In the genomic region with DNA sequence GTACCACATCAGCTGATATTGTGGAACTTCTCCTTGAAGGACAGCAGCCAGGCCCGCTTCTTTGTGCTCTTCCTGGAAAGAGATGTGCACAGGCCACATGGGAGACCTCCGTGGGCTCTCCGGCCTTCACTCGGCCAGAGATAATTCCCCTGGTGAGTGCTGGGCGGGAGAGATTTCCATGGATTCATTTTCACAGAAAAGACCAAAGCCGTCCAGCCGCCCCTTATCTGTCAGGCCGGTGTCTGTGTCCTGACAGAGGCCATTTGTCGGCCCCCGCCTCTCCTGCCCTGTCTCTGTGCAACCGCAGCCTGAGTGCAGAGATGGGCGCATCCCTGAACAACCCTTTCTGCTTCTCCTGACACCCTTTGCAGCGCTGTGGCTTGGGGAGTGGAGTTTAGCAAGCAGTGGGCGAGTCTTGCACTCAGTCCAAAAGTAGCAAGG, we compare ENCODE assay signal across 2 cellular contexts.
TF ChIP-seq lines count a peak whose summit lies in the region.
"Not testable (repeated sequence)": the region's sequence is repeated elsewhere in the genome, so short reads cannot be mapped to it uniquely, and the experiment has no call there.

No MANE protein-coding gene starts in this region.

TF ChIP-seq in K562, 482 proteins besides CTCF, POLR2A, EP300 and RAD21 (continues in another document):
- peak; percentile 84 for TF ChIP-seq SOX6 (IDR thresholded peaks at IDR 0.05)
- TF ChIP-seq, protein P1, sequence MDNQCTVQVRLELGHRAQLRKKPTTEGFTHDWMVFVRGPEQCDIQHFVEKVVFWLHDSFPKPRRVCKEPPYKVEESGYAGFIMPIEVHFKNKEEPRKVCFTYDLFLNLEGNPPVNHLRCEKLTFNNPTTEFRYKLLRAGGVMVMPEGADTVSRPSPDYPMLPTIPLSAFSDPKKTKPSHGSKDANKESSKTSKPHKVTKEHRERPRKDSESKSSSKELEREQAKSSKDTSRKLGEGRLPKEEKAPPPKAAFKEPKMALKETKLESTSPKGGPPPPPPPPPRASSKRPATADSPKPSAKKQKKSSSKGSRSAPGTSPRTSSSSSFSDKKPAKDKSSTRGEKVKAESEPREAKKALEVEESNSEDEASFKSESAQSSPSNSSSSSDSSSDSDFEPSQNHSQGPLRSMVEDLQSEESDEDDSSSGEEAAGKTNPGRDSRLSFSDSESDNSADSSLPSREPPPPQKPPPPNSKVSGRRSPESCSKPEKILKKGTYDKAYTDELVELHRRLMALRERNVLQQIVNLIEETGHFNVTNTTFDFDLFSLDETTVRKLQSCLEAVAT (IDR thresholded peaks at IDR 0.05), result 0 out of 4 replicates have a peak, but pooled peaks of 1 of the 2 experiments have one; percentile 31
- peak; percentile 56; the same call in 1 of the 2 replicates for TF ChIP-seq TEAD4 (IDR thresholded peaks at IDR 0.05; ENCODE audit: low read length)
- not testable (repeated sequence) for TF ChIP-seq TEAD4 (CRISPR knock-in tag; IDR thresholded peaks at IDR 0.05; ENCODE audit: borderline replicate concordance); NR2C1 (IDR thresholded peaks at IDR 0.05); MYC (CRISPR knock-in tag; IDR thresholded peaks at IDR 0.05; ENCODE audit: borderline replicate concordance, low read depth)
- peak; percentile 57 for TF ChIP-seq L3MBTL2 (IDR thresholded peaks at IDR 0.05)
- TF ChIP-seq, protein P2, sequence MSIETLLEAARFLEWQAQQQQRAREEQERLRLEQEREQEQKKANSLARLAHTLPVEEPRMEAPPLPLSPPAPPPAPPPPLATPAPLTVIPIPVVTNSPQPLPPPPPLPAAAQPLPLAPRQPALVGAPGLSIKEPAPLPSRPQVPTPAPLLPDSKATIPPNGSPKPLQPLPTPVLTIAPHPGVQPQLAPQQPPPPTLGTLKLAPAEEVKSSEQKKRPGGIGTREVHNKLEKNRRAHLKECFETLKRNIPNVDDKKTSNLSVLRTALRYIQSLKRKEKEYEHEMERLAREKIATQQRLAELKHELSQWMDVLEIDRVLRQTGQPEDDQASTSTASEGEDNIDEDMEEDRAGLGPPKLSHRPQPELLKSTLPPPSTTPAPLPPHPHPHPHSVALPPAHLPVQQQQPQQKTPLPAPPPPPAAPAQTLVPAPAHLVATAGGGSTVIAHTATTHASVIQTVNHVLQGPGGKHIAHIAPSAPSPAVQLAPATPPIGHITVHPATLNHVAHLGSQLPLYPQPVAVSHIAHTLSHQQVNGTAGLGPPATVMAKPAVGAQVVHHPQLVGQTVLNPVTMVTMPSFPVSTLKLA (conservative IDR thresholded peaks at IDR 0.05), result peak in 1 of 2 experiments; percentile 66; a peak in 2 of 4 replicates
- peak; percentile 52 to 61; a peak in 3 of 4 replicates for TF ChIP-seq NRF1 (conservative IDR thresholded peaks at IDR 0.05 in 1 of 2, IDR thresholded peaks at IDR 0.05 in 1 of 2)
- 0 out of 2 replicates have a peak, but pooled peaks have one; percentile 56 for TF ChIP-seq ZBED1 (IDR thresholded peaks at IDR 0.05)
- peak; percentile 63 for TF ChIP-seq ATF7 (IDR thresholded peaks at IDR 0.05)
- TF ChIP-seq TBL1XR1 (IDR thresholded peaks at IDR 0.05; ENCODE audit: low read length in 2 of 2), result peak in 1 of 2 experiments; percentile 57; a peak in 2 of 4 replicates
- 0 out of 2 replicates have a peak, but pooled peaks have one; percentile 27 for TF ChIP-seq NR2C1 (tag; IDR thresholded peaks at IDR 0.05)
- peak; percentile 85 for TF ChIP-seq CBFA2T3 (IDR thresholded peaks at IDR 0.05)
- peak; percentile 59 for TF ChIP-seq HDAC3 (IDR thresholded peaks at IDR 0.05; ENCODE audit: borderline replicate concordance, partially characterized antibody)
- peak in 1 of 2 experiments; percentile 22; a peak in 1 of 4 replicates for TF ChIP-seq SRF (CRISPR knock-in tag; IDR thresholded peaks at IDR 0.05)
- peak; percentile 71 for TF ChIP-seq MYC (IDR thresholded peaks at IDR 0.05; ENCODE audit: low read depth, low read length)
- TF ChIP-seq STAT5A (IDR thresholded peaks at IDR 0.05; ENCODE audit: borderline replicate concordance, low read length), result peak; percentile 45; the same call in 1 of the 2 replicates
- peak; percentile 69 for TF ChIP-seq MTA2 (IDR thresholded peaks at IDR 0.05; ENCODE audit: low read depth)
- TF ChIP-seq TARDBP (IDR thresholded peaks at IDR 0.05), result 0 out of 2 replicates have a peak, but pooled peaks have one; percentile 57
- TF ChIP-seq, protein P3, sequence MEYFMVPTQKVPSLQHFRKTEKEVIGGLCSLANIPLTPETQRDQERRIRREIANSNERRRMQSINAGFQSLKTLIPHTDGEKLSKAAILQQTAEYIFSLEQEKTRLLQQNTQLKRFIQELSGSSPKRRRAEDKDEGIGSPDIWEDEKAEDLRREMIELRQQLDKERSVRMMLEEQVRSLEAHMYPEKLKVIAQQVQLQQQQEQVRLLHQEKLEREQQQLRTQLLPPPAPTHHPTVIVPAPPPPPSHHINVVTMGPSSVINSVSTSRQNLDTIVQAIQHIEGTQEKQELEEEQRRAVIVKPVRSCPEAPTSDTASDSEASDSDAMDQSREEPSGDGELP (CRISPR knock-in tag; IDR thresholded peaks at IDR 0.05; ENCODE audit: borderline replicate concordance), result peak; percentile 86; the same call in 1 of the 2 replicates
- peak; percentile 49; the same call in 1 of the 2 replicates for TF ChIP-seq MTA3 (IDR thresholded peaks at IDR 0.05; ENCODE audit: borderline replicate concordance)
- peak; percentile 82; the same call in 1 of the 2 replicates for TF ChIP-seq MECOM (CRISPR knock-in tag; IDR thresholded peaks at IDR 0.05)
- peak; percentile 70 for TF ChIP-seq RFX1 (IDR thresholded peaks at IDR 0.05)
- TF ChIP-seq HDAC1 (IDR thresholded peaks at IDR 0.05), result peak in 1 of 2 experiments; percentile 77; a peak in 2 of 4 replicates
- peak; percentile 98 for TF ChIP-seq SMAD4 (CRISPR knock-in tag; conservative IDR thresholded peaks at IDR 0.05)
- TF ChIP-seq NFIC (IDR thresholded peaks at IDR 0.05), result peak; percentile 66
- TF ChIP-seq ARID1B (IDR thresholded peaks at IDR 0.05), result peak; percentile 90
- TF ChIP-seq CXXC5 (CRISPR knock-in tag; IDR thresholded peaks at IDR 0.05), result peak; percentile 86
- TF ChIP-seq RCOR1 (IDR thresholded peaks at IDR 0.05; ENCODE audit: borderline replicate concordance in 1 of 2, low read depth in 2 of 2, low read length in 2 of 2), result peak; percentile 35 to 75; a peak in 3 of 4 replicates

TF ChIP-seq in HepG2, 621 proteins besides CTCF, POLR2A, EP300 and RAD21:
- TF ChIP-seq, protein P4, sequence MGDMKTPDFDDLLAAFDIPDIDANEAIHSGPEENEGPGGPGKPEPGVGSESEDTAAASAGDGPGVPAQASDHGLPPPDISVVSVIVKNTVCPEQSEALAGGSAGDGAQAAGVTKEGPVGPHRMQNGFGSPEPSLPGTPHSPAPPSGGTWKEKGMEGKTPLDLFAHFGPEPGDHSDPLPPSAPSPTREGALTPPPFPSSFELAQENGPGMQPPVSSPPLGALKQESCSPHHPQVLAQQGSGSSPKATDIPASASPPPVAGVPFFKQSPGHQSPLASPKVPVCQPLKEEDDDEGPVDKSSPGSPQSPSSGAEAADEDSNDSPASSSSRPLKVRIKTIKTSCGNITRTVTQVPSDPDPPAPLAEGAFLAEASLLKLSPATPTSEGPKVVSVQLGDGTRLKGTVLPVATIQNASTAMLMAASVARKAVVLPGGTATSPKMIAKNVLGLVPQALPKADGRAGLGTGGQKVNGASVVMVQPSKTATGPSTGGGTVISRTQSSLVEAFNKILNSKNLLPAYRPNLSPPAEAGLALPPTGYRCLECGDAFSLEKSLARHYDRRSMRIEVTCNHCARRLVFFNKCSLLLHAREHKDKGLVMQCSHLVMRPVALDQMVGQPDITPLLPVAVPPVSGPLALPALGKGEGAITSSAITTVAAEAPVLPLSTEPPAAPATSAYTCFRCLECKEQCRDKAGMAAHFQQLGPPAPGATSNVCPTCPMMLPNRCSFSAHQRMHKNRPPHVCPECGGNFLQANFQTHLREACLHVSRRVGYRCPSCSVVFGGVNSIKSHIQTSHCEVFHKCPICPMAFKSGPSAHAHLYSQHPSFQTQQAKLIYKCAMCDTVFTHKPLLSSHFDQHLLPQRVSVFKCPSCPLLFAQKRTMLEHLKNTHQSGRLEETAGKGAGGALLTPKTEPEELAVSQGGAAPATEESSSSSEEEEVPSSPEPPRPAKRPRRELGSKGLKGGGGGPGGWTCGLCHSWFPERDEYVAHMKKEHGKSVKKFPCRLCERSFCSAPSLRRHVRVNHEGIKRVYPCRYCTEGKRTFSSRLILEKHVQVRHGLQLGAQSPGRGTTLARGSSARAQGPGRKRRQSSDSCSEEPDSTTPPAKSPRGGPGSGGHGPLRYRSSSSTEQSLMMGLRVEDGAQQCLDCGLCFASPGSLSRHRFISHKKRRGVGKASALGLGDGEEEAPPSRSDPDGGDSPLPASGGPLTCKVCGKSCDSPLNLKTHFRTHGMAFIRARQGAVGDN (CRISPR knock-in tag; IDR thresholded peaks at IDR 0.05), result peak; percentile 40; the same call in 1 of the 2 replicates
- peak; percentile 32; the same call in 1 of the 2 replicates for TF ChIP-seq ZNF768 (CRISPR knock-in tag; IDR thresholded peaks at IDR 0.05)
- 0 out of 2 replicates have a peak, but pooled peaks have one; percentile 32 for TF ChIP-seq ZNF703 (CRISPR knock-in tag; IDR thresholded peaks at IDR 0.05; ENCODE audit: borderline replicate concordance)
- TF ChIP-seq BCL6 (CRISPR knock-in tag; IDR thresholded peaks at IDR 0.05), result 0 out of 2 replicates have a peak, but pooled peaks have one; percentile 36
- TF ChIP-seq ZFX (CRISPR knock-in tag; IDR thresholded peaks at IDR 0.05; ENCODE audit: low read depth), result 0 out of 2 replicates have a peak, but pooled peaks have one; percentile 8
